1 cellular context compared by ENCODE assay signal in the genomic region with DNA sequence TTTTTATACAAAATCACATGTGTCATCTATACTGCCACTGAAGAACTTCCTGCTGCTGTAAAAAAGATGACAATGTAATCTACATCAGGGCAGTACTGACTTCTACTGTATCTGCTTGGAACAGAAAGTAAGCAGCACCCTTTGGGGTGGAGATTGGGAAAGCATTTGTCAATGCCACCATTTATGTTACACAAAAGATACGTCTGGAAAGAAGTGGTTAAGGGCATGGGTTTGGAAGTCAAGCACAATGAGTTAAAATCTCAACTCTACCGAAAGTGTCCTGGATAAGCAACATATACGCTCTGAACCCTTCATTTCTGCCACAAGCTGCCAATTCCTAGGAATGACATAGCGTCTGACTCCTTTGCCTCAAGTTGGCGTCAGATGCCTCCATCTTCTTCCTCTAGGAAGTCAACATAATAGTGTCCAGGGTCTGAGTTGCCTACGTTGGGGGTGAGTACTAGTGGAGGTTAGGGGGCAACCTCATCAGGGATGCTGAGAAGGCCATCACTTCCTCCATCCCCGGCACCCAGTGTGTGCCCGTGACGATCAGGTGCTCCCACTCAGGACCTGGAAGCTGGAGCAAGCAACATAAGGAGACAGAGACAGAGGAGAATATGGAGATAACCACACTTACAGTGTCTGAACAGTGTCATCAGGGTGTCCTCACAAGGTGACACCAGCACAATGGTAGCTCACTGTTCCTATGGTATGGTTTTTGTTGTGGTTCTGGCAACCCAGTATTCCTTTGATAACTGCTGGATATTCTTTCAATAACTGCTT.
TF ChIP-seq lines count a peak whose summit lies in the region.

No MANE protein-coding gene starts in this region.

TF ChIP-seq in K562, 482 proteins besides CTCF, POLR2A, EP300 and RAD21 (continued from another document and continues in another):
- TF ChIP-seq, protein P1, sequence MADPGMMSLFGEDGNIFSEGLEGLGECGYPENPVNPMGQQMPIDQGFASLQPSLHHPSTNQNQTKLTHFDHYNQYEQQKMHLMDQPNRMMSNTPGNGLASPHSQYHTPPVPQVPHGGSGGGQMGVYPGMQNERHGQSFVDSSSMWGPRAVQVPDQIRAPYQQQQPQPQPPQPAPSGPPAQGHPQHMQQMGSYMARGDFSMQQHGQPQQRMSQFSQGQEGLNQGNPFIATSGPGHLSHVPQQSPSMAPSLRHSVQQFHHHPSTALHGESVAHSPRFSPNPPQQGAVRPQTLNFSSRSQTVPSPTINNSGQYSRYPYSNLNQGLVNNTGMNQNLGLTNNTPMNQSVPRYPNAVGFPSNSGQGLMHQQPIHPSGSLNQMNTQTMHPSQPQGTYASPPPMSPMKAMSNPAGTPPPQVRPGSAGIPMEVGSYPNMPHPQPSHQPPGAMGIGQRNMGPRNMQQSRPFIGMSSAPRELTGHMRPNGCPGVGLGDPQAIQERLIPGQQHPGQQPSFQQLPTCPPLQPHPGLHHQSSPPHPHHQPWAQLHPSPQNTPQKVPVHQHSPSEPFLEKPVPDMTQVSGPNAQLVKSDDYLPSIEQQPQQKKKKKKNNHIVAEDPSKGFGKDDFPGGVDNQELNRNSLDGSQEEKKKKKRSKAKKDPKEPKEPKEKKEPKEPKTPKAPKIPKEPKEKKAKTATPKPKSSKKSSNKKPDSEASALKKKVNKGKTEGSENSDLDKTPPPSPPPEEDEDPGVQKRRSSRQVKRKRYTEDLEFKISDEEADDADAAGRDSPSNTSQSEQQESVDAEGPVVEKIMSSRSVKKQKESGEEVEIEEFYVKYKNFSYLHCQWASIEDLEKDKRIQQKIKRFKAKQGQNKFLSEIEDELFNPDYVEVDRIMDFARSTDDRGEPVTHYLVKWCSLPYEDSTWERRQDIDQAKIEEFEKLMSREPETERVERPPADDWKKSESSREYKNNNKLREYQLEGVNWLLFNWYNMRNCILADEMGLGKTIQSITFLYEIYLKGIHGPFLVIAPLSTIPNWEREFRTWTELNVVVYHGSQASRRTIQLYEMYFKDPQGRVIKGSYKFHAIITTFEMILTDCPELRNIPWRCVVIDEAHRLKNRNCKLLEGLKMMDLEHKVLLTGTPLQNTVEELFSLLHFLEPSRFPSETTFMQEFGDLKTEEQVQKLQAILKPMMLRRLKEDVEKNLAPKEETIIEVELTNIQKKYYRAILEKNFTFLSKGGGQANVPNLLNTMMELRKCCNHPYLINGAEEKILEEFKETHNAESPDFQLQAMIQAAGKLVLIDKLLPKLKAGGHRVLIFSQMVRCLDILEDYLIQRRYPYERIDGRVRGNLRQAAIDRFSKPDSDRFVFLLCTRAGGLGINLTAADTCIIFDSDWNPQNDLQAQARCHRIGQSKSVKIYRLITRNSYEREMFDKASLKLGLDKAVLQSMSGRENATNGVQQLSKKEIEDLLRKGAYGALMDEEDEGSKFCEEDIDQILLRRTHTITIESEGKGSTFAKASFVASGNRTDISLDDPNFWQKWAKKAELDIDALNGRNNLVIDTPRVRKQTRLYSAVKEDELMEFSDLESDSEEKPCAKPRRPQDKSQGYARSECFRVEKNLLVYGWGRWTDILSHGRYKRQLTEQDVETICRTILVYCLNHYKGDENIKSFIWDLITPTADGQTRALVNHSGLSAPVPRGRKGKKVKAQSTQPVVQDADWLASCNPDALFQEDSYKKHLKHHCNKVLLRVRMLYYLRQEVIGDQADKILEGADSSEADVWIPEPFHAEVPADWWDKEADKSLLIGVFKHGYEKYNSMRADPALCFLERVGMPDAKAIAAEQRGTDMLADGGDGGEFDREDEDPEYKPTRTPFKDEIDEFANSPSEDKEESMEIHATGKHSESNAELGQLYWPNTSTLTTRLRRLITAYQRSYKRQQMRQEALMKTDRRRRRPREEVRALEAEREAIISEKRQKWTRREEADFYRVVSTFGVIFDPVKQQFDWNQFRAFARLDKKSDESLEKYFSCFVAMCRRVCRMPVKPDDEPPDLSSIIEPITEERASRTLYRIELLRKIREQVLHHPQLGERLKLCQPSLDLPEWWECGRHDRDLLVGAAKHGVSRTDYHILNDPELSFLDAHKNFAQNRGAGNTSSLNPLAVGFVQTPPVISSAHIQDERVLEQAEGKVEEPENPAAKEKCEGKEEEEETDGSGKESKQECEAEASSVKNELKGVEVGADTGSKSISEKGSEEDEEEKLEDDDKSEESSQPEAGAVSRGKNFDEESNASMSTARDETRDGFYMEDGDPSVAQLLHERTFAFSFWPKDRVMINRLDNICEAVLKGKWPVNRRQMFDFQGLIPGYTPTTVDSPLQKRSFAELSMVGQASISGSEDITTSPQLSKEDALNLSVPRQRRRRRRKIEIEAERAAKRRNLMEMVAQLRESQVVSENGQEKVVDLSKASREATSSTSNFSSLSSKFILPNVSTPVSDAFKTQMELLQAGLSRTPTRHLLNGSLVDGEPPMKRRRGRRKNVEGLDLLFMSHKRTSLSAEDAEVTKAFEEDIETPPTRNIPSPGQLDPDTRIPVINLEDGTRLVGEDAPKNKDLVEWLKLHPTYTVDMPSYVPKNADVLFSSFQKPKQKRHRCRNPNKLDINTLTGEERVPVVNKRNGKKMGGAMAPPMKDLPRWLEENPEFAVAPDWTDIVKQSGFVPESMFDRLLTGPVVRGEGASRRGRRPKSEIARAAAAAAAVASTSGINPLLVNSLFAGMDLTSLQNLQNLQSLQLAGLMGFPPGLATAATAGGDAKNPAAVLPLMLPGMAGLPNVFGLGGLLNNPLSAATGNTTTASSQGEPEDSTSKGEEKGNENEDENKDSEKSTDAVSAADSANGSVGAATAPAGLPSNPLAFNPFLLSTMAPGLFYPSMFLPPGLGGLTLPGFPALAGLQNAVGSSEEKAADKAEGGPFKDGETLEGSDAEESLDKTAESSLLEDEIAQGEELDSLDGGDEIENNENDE (IDR thresholded peaks at IDR 0.05; ENCODE audit: low read depth, low read length), result no peak
- no peak for TF ChIP-seq ZNF277 (CRISPR knock-in tag; IDR thresholded peaks at IDR 0.05; ENCODE audit: borderline replicate concordance)
- no peak for TF ChIP-seq FOXJ3 (CRISPR knock-in tag; IDR thresholded peaks at IDR 0.05)
- no peak for TF ChIP-seq RFX1 (IDR thresholded peaks at IDR 0.05)
- TF ChIP-seq CHCHD3 (CRISPR knock-in tag; IDR thresholded peaks at IDR 0.05), result no peak
- no peak for TF ChIP-seq MEF2A (IDR thresholded peaks at IDR 0.05; ENCODE audit: control insufficient read depth, low read depth, low read length)
- TF ChIP-seq NFATC3 (IDR thresholded peaks at IDR 0.05), result no peak; the same call in 1 of the 2 replicates
- no peak for TF ChIP-seq COPS2 (conservative IDR thresholded peaks at IDR 0.05)
- TF ChIP-seq ZNF282 (CRISPR knock-in tag; IDR thresholded peaks at IDR 0.05), result no peak
- TF ChIP-seq USF2 (CRISPR knock-in tag; IDR thresholded peaks at IDR 0.05), result no peak
- TF ChIP-seq RBM15 (IDR thresholded peaks at IDR 0.05; ENCODE audit: insufficient read depth, low read length), result no peak
- TF ChIP-seq ZBTB7A (IDR thresholded peaks at IDR 0.05; ENCODE audit: borderline replicate concordance, control insufficient read depth, low read depth, low read length), result no peak
- TF ChIP-seq ELK3 (CRISPR knock-in tag; IDR thresholded peaks at IDR 0.05), result no peak
- TF ChIP-seq, protein P2, sequence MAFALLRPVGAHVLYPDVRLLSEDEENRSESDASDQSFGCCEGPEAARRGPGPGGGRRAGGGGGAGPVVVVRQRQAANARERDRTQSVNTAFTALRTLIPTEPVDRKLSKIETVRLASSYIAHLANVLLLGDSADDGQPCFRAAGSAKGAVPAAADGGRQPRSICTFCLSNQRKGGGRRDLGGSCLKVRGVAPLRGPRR (CRISPR knock-in tag; IDR thresholded peaks at IDR 0.05), result no peak
- peak; percentile 87 for TF ChIP-seq EHMT2 (IDR thresholded peaks at IDR 0.05)
- no peak for TF ChIP-seq ZBTB17 (CRISPR knock-in tag; IDR thresholded peaks at IDR 0.05)
- TF ChIP-seq, protein P3, sequence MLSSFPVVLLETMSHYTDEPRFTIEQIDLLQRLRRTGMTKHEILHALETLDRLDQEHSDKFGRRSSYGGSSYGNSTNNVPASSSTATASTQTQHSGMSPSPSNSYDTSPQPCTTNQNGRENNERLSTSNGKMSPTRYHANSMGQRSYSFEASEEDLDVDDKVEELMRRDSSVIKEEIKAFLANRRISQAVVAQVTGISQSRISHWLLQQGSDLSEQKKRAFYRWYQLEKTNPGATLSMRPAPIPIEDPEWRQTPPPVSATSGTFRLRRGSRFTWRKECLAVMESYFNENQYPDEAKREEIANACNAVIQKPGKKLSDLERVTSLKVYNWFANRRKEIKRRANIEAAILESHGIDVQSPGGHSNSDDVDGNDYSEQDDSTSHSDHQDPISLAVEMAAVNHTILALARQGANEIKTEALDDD (IDR thresholded peaks at IDR 0.05), result peak; percentile 83
- TF ChIP-seq MCM5 (IDR thresholded peaks at IDR 0.05; ENCODE audit: low read depth), result no peak
- TF ChIP-seq POLR2H (tag; IDR thresholded peaks at IDR 0.05; ENCODE audit: low read depth), result no peak
- no peak for TF ChIP-seq HNRNPK (IDR thresholded peaks at IDR 0.05; ENCODE audit: low read depth, low read length, poor library complexity, severe bottlenecking)
- no peak for TF ChIP-seq E2F6 (IDR thresholded peaks at IDR 0.05; ENCODE audit: borderline replicate concordance in 1 of 2, extremely low read depth in 1 of 2, insufficient read depth in 1 of 2, insufficient read length in 1 of 2, low read depth in 1 of 2, low read length in 1 of 2, poor library complexity in 1 of 2, severe bottlenecking in 1 of 2)
- TF ChIP-seq, protein P4, sequence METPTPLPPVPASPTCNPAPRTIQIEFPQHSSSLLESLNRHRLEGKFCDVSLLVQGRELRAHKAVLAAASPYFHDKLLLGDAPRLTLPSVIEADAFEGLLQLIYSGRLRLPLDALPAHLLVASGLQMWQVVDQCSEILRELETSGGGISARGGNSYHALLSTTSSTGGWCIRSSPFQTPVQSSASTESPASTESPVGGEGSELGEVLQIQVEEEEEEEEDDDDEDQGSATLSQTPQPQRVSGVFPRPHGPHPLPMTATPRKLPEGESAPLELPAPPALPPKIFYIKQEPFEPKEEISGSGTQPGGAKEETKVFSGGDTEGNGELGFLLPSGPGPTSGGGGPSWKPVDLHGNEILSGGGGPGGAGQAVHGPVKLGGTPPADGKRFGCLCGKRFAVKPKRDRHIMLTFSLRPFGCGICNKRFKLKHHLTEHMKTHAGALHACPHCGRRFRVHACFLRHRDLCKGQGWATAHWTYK (CRISPR knock-in tag; IDR thresholded peaks at IDR 0.05), result peak; percentile 50; the same call in 1 of the 2 replicates
- TF ChIP-seq ZNF695 (CRISPR knock-in tag; IDR thresholded peaks at IDR 0.05), result no peak
- no peak for TF ChIP-seq KLF6 (CRISPR knock-in tag; IDR thresholded peaks at IDR 0.05; ENCODE audit: borderline replicate concordance)
- no peak for TF ChIP-seq CTCFL (IDR thresholded peaks at IDR 0.05; ENCODE audit: borderline replicate concordance, insufficient read depth, low read depth, low read length, poor library complexity, severe bottlenecking)
